15 cellular contexts compared by ENCODE assay signal in the genomic region with DNA sequence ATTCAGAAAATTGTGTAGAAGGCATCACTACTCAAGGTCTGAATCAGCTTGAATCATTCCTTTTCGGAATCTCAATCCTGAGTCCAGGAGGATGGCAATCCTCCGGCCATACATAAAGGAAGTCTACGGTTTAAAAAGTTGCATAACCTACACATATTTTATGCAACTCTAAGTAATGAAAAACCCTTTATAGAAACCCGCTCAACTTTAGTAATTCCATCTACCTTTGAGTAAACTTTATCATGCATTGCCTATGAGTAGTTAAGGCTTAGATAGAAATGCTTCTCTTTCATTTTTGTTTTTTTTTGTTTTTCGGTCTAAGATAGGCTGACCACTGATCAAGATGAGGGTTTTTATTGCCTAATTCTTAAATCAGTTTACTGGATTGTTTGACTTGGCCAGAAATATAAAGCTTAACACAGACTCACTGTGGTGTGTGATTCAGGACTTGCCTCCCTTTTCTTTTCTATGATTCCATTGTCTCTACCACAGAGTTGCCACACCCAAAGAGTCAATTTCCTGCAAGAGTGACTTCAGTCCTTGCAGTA.
A peak's percentile ranks its signal among the peaks of the same experiment; 100 is the strongest.
DNase-seq lines count a peak whose midpoint lies in the region; ATAC-seq, FAIRE-seq and TF ChIP-seq lines count a peak whose summit lies in the region.
"Had no signal": no experiment of that assay in that cellular context is flagged by ENCODE, and none has a peak within 500 bp of the region (broad histone marks: within the 10 kb centered on the region; RNA-seq: fewer than 3 reads in every experiment).

No MANE protein-coding gene starts in this region.

- peak; percentile 87 for DNase-seq in AG10803 (ENCODE audit: low read depth)
- peak; percentile 83 for DNase-seq in LHCN-M2 (ENCODE audit: low read depth)
- no peak for DNase-seq in chondrocyte (ENCODE audit: low spot score)
- DNase-seq in mucosa of descending colon = no peak
- no peak for DNase-seq in type B pancreatic cell (ENCODE audit: extremely low spot score, unreplicated experiment)
- no peak for DNase-seq in GM10266 (ENCODE audit: extremely low spot score)
- no peak for DNase-seq in HuH-7 (ENCODE audit: low spot score)
- DNase-seq in D721Med (ENCODE audit: insufficient read length, low spot score) = no peak
- DNase-seq: DND-41; endodermal cell; midbrain; NK-92 treated with Interleukin-12 subunit alpha and Interleukin-12 subunit beta, amount 100 ng/mL, for 24 hours; tibial artery had no signal

- H3K27me3 Mint-ChIP-seq in chondrocyte (ENCODE audit: low read depth) (no peaks in the 10 kb centered on the region), type B pancreatic cell (no peaks in the 10 kb centered on the region)
- H3K27me3 Mint-ChIP-seq: IgD-negative memory B cell had no signal

- H3K9me3 ChIP-seq in mucosa of descending colon = no peaks in the 10 kb centered on the region
- H3K9me3 ChIP-seq: tibial artery had no signal

- H3K36me3 Mint-ChIP-seq in chondrocyte (ENCODE audit: low read depth) (no peaks in the 10 kb centered on the region), type B pancreatic cell (no peaks in the 10 kb centered on the region)
- H3K36me3 Mint-ChIP-seq: IgD-negative memory B cell had no signal

- H3K4me1 Mint-ChIP-seq in chondrocyte (ENCODE audit: low read depth) (peaks cover 31% of the 10 kb centered on the region), type B pancreatic cell (ENCODE audit: unreplicated experiment) (peaks cover 38% of the 10 kb centered on the region)
- H3K4me1 Mint-ChIP-seq: IgD-negative memory B cell had no signal

- H3K27ac Mint-ChIP-seq in chondrocyte (ENCODE audit: unreplicated experiment) (peak overlapping the region; percentile 75), type B pancreatic cell (no peak overlapping the region)
- H3K27ac Mint-ChIP-seq: activated T-helper 2 cell treated with anti-CD3 and anti-CD28 coated beads, Interferon-gamma antibody, Interleukin-2, Interleukin-4, amounts not matched to agents 10 μg/mL and 5 μg/mL and 100 μg/mL, durations not matched to agents 14 hours and 24 hours and 36 hours; endodermal cell; IgD-negative memory B cell had no signal

- H3K4me1 ChIP-seq in mucosa of descending colon (ENCODE audit: low read depth) = no peaks in the 10 kb centered on the region

- no peak for FAIRE-seq in D721Med (lab: Jason Lieb, UNC)

- H3K9me3 Mint-ChIP-seq in chondrocyte (ENCODE audit: low read depth) (no peaks in the 10 kb centered on the region), type B pancreatic cell (no peaks in the 10 kb centered on the region)
- H3K9me3 Mint-ChIP-seq: endodermal cell had no signal

- peak; percentile 94 for ATAC-seq in mucosa of descending colon

- peak overlapping the region; percentile 14 for H3K4me3 Mint-ChIP-seq in chondrocyte (ENCODE audit: unreplicated experiment)
- H3K4me3 Mint-ChIP-seq in type B pancreatic cell = no peak overlapping the region
- H3K4me3 Mint-ChIP-seq: endodermal cell, IgD-negative memory B cell had no signal

- H3K36me3 ChIP-seq in mucosa of descending colon (ENCODE audit: low read depth) = no peaks in the 10 kb centered on the region
- H3K36me3 ChIP-seq: tibial artery had no signal

- intact Hi-C loops in mucosa of descending colon (cut with DNase I, micrococcal nuclease) = no loop called here

- TF ChIP-seq CTCF in AG10803 (conservative IDR thresholded peaks at IDR 0.05; ENCODE audit: low read length) = no peak
- TF ChIP-seq CTCF in chondrocyte (IDR thresholded peaks at IDR 0.05) = no peak
- no peak for TF ChIP-seq CTCF in mucosa of descending colon (IDR thresholded peaks at IDR 0.05)
- no peak for TF ChIP-seq CTCF in type B pancreatic cell (conservative IDR thresholded peaks at IDR 0.05)
- no peak for TF ChIP-seq CTCF in GM10266 (IDR thresholded peaks at IDR 0.05; ENCODE audit: control insufficient read depth, insufficient read depth, low read depth, missing control alignments)
- no peak for TF ChIP-seq CTCF in D721Med (IDR thresholded peaks at IDR 0.05; ENCODE audit: insufficient read depth, missing control alignments)

- H3K4me3 ChIP-seq in AG10803 (ENCODE audit: low read length) (peak overlapping the region; percentile 8), mucosa of descending colon (peak overlapping the region; percentile 5)
- H3K4me3 ChIP-seq: tibial artery had no signal

Comparison
In these comparisons a context has a peak if more than half of its experiments do, and no peak if none do; other contexts are left out.
1. DNase-seq: peak in AG10803 (single experiment) and LHCN-M2 (single experiment); none in chondrocyte (single experiment), mucosa of descending colon (0 of 3), type B pancreatic cell (single experiment), GM10266 (single experiment), HuH-7 (single experiment) and D721Med (single experiment).